Comparison of ENCODE assay signal across 1 cellular context in genomic region chr2:234136461-234136860, GRCh38.
TF ChIP-seq lines count a peak whose summit lies in the region.

No MANE protein-coding gene starts in this region.

TF ChIP-seq in GM23338, 12 proteins besides CTCF, POLR2A, EP300 and RAD21 (continued from another document):
- no peak for TF ChIP-seq ZNF462 (CRISPR knock-in tag; IDR thresholded peaks at IDR 0.05)
- TF ChIP-seq, protein P1, sequence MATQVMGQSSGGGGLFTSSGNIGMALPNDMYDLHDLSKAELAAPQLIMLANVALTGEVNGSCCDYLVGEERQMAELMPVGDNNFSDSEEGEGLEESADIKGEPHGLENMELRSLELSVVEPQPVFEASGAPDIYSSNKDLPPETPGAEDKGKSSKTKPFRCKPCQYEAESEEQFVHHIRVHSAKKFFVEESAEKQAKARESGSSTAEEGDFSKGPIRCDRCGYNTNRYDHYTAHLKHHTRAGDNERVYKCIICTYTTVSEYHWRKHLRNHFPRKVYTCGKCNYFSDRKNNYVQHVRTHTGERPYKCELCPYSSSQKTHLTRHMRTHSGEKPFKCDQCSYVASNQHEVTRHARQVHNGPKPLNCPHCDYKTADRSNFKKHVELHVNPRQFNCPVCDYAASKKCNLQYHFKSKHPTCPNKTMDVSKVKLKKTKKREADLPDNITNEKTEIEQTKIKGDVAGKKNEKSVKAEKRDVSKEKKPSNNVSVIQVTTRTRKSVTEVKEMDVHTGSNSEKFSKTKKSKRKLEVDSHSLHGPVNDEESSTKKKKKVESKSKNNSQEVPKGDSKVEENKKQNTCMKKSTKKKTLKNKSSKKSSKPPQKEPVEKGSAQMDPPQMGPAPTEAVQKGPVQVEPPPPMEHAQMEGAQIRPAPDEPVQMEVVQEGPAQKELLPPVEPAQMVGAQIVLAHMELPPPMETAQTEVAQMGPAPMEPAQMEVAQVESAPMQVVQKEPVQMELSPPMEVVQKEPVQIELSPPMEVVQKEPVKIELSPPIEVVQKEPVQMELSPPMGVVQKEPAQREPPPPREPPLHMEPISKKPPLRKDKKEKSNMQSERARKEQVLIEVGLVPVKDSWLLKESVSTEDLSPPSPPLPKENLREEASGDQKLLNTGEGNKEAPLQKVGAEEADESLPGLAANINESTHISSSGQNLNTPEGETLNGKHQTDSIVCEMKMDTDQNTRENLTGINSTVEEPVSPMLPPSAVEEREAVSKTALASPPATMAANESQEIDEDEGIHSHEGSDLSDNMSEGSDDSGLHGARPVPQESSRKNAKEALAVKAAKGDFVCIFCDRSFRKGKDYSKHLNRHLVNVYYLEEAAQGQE (IDR thresholded peaks at IDR 0.05; ENCODE audit: unreplicated experiment) = no peak
- TF ChIP-seq STAT1 (IDR thresholded peaks at IDR 0.05; ENCODE audit: unreplicated experiment) = no peak
TF ChIP-seq in GM23338: peak in this region for 0.
